ENCODE assay signal across 28 cellular contexts in the genomic region with DNA sequence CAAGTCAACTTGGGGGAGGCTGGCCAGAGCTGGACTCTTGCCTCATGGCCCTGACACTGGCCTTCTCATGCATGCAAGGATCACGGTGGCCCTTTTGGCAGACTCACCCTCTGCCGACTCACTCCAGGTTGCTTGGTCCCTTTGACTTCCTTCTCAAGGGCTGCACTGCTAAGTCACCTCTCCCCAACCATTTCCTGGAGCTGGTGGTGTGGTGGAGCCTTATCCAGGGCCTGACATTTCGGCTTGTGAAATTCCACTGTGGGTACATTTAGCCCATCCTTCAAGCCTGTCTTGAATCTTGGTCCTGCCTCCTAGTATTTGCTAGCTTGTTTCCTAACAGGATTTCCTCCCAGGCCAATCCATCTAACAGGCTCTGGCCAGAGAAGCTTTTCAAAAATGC. TPM values are rescaled to one million over a fixed set of nuclear protein-coding genes. Genes with fewer than 3 reads are reported as not detected.
DNase-seq lines count a peak whose midpoint lies in the region; ATAC-seq, FAIRE-seq and TF ChIP-seq lines count a peak whose summit lies in the region.
"Had no signal": no experiment of that assay in that cellular context is flagged by ENCODE, and none has a peak within 500 bp of the region (broad histone marks: within the 10 kb centered on the region; RNA-seq: fewer than 3 reads in every experiment).

No MANE protein-coding gene starts in this region.

- no peaks in the 10 kb centered on the region for H3K4me1 ChIP-seq in right cardiac atrium (ENCODE audit: control insufficient read depth, insufficient read depth, low read length)
- peaks cover 0 to 14% (median 5%) of the 10 kb centered on the region in 4 donors for H3K4me1 ChIP-seq in upper lobe of left lung
- H3K4me1 ChIP-seq in prostate gland (replicated peaks): no peaks in the 10 kb centered on the region
- H3K4me1 ChIP-seq: BE2C, Peyer's patch, thyroid gland had no signal

- DNase-seq in Right ventricle myocardium superior: peak; percentile 42
- DNase-seq in cardiac septum (ENCODE audit: low spot score): no peak
- DNase-seq in amniotic epithelial cell (ENCODE audit: low read depth): peak; percentile 91
- DNase-seq in right cardiac atrium: no peak
- no peak for DNase-seq in upper lobe of left lung
- no peak for DNase-seq in HTR-8/SVneo (ENCODE audit: insufficient read length, low spot score)
- DNase-seq in prostate gland (ENCODE audit: low spot score): no peak
- DNase-seq in anterior cingulate cortex (lab: John Stamatoyannopoulos, UW): no peak
- DNase-seq: activated CD4-positive, alpha-beta memory T cell treated with anti-CD3 and anti-CD28 coated beads for 36 hours; activated CD4-positive, CD25-positive, alpha-beta regulatory T cell treated with anti-CD3 and anti-CD28 coated beads, Interleukin-2, amount 50 U/mL, for 72 hours; activated effector memory CD4-positive, alpha-beta T cell treated with anti-CD3 and anti-CD28 coated beads, Interleukin-2, amount 50 U/mL, for 16 hours; BE2C; DMS153; H9; head of caudate nucleus; KBM-7; kidney glomerular epithelial cell; MG63; natural killer cell; NCI-H2029; NCI-H69; Peyer's patch; stimulated activated CD4-positive, alpha-beta T cell treated with anti-CD3 and anti-CD28 coated beads, Interleukin-1b, Interleukin-23, amount 100 ng/mL, for 48 hours; stimulated activated CD8-positive, alpha-beta memory T cell treated with anti-CD3 and anti-CD28 coated beads, Interleukin-4, amount 100 ng/mL, for 48 hours; stimulated activated naive CD8-positive, alpha-beta T cell treated with anti-CD3 and anti-CD28 coated beads, Interleukin-15, amount 100 ng/mL, for 72 hours; thyroid gland had no signal

- intact Hi-C loops in Right ventricle myocardium superior (cut with DNase I) (no loop called here), cardiac septum (cut with DNase I) (no loop called here), right cardiac atrium (cut with DNase I) (no loop called here), prostate gland (cut with DNase I) (no loop called here)

- H3K27ac ChIP-seq in right cardiac atrium (ENCODE audit: low read length) (peak overlapping the region; percentile 34), upper lobe of left lung (peak overlapping the region; percentile 3 to 70 (median 30)), prostate gland (no peak overlapping the region)
- H3K27ac ChIP-seq: A549, Peyer's patch, thyroid gland had no signal

- H3K36me3 ChIP-seq in upper lobe of left lung: no peaks in the 10 kb centered on the region
- no peaks in the 10 kb centered on the region for H3K36me3 ChIP-seq in prostate gland
- H3K36me3 ChIP-seq: BE2C, MG63, Peyer's patch, thyroid gland had no signal

- no peak overlapping the region for H3K4me3 ChIP-seq in right cardiac atrium (ENCODE audit: low read length)
- H3K4me3 ChIP-seq in upper lobe of left lung: no peak overlapping the region
- no peak overlapping the region for H3K4me3 ChIP-seq in prostate gland
- H3K4me3 ChIP-seq: A549, MG63, Peyer's patch, smooth muscle cell, thyroid gland had no signal

- no peak for FAIRE-seq in HTR-8/SVneo (lab: Jason Lieb, UNC)
- FAIRE-seq: A549 had no signal

- H3K9me3 ChIP-seq in right cardiac atrium (ENCODE audit: control insufficient read depth, low read length) (no peaks in the 10 kb centered on the region), upper lobe of left lung (no peaks in the 10 kb centered on the region), prostate gland (no peaks in the 10 kb centered on the region)
- H3K9me3 ChIP-seq: A549, BE2C, MG63, Peyer's patch, thyroid gland had no signal

- TF ChIP-seq CTCF in upper lobe of left lung (IDR thresholded peaks at IDR 0.05) (no peak), prostate gland (IDR thresholded peaks at IDR 0.05) (no peak)

- 63% methylated on average over 3 of the region's 3 CpGs for WGBS in right cardiac atrium
- 30 to 35% methylated on average over 1 to 3 of the region's 3 CpGs for WGBS in upper lobe of left lung, 2 donors
- 82% methylated on average over 3 of the region's 3 CpGs for WGBS in prostate gland

- H3K27me3 ChIP-seq in right cardiac atrium (ENCODE audit: control insufficient read depth, insufficient read depth): no peaks in the 10 kb centered on the region
- H3K27me3 ChIP-seq in upper lobe of left lung: no peaks in the 10 kb centered on the region
- no peaks in the 10 kb centered on the region for H3K27me3 ChIP-seq in prostate gland (replicated peaks; ENCODE audit: insufficient read depth)
- H3K27me3 ChIP-seq: BE2C, MG63, Peyer's patch, thyroid gland had no signal

- no peak for TF ChIP-seq EP300 in upper lobe of left lung (IDR thresholded peaks at IDR 0.05)

- TF ChIP-seq POLR2A in upper lobe of left lung (IDR thresholded peaks at IDR 0.05): no peak
- TF ChIP-seq POLR2A in prostate gland (IDR thresholded peaks at IDR 0.05): no peak

- ATAC-seq in Right ventricle myocardium superior (ENCODE audit: poor library complexity): no peak
- ATAC-seq in right cardiac atrium: peak; percentile 69 to 90
- ATAC-seq in upper lobe of left lung (ENCODE audit: low FRiP score in 2 of 2): peak in 1 of 2 donors; percentile 56
- ATAC-seq: A549; natural killer cell; stimulated activated naive CD8-positive, alpha-beta T cell treated with anti-CD3 and anti-CD28 coated beads, Interleukin-15, amount 100 ng/mL, for 72 hours had no signal

RNA-seq across cellular contexts. Expression of a gene that starts 52.5 kb away (rescaled TPM):
- total RNA-seq in Right ventricle myocardium superior: 54.8 TPM
- total RNA-seq in cardiac septum: 91.7 TPM
- 10 to 100 TPM; 41.1 to 69.8 (median 50.7) TPM for total RNA-seq in right cardiac atrium
- polyA plus RNA-seq in right cardiac atrium: 211 TPM
- total RNA-seq in upper lobe of left lung: 100 to 1,000 TPM; 142 to 400 (median 236) TPM
- 100 to 1,000 TPM; 154 to 303 TPM for total RNA-seq in prostate gland

Comparison
In these comparisons a context has a peak if more than half of its experiments do, and no peak if none do; other contexts are left out.
1. DNase-seq: peak in Right ventricle myocardium superior (single experiment) and amniotic epithelial cell (single experiment); none in cardiac septum (single experiment), right cardiac atrium (0 of 3), upper lobe of left lung (0 of 2), HTR-8/SVneo (single experiment), prostate gland (single experiment) and anterior cingulate cortex (0 of 58).
2. H3K27ac ChIP-seq: peak in right cardiac atrium (single experiment) and upper lobe of left lung (4 of 4); none in prostate gland (0 of 2).